In genomic region chr12:67472551-67472950, GRCh38 we compare ENCODE assay signal across 15 cellular contexts.
A peak's percentile ranks its signal among the peaks of the same experiment; 100 is the strongest.
DNase-seq lines count a peak whose midpoint lies in the region; ATAC-seq lines count a peak whose summit lies in the region.
"Had no signal": no experiment of that assay in that cellular context is flagged by ENCODE, and none has a peak within 500 bp of the region (broad histone marks: within the 10 kb centered on the region; RNA-seq: fewer than 3 reads in every experiment).

No MANE protein-coding gene starts in this region.

- peaks cover 6% of the 10 kb centered on the region for H3K9me3 Mint-ChIP-seq in activated naive CD8-positive, alpha-beta T cell treated with anti-CD3 and anti-CD28 coated beads for 36 hours

- peaks cover 2% of the 10 kb centered on the region for H3K36me3 Mint-ChIP-seq in activated naive CD8-positive, alpha-beta T cell treated with anti-CD3 and anti-CD28 coated beads for 36 hours
- H3K36me3 Mint-ChIP-seq: CD14-positive monocyte had no signal

- H3K27me3 Mint-ChIP-seq in activated naive CD8-positive, alpha-beta T cell treated with anti-CD3 and anti-CD28 coated beads for 36 hours = no peaks in the 10 kb centered on the region
- H3K27me3 Mint-ChIP-seq: activated T-cell treated with anti-CD3 and anti-CD28 coated beads, Interleukin-2, amount 50 U/mL, for 24 hours had no signal

- H3K4me3 Mint-ChIP-seq in activated naive CD8-positive, alpha-beta T cell treated with anti-CD3 and anti-CD28 coated beads for 36 hours = no peak overlapping the region
- H3K4me3 Mint-ChIP-seq: activated T-cell treated with anti-CD3 and anti-CD28 coated beads, Interleukin-2, amount 50 U/mL, for 24 hours; CD14-positive monocyte had no signal

- peaks cover 11% of the 10 kb centered on the region for H3K4me1 Mint-ChIP-seq in activated naive CD8-positive, alpha-beta T cell treated with anti-CD3 and anti-CD28 coated beads for 36 hours

- intact Hi-C loops in cardiac septum (cut with DNase I) = no loop called here
- intact Hi-C loops in sciatic nerve (cut with DNase I) = no loop called here

- peak; percentile 1 for DNase-seq in DMS 273 (lab: John Stamatoyannopoulos, UW; ENCODE audit: unreplicated experiment)
- no peak for DNase-seq in DMS 273 treated with DMSO at 0.1 percent for 48 hours (lab: John Stamatoyannopoulos, UW)
- DNase-seq in NCI-H510A (lab: John Stamatoyannopoulos, UW) = peak; percentile 18
- DNase-seq in cardiac septum (ENCODE audit: low spot score) = peak; percentile 80
- DNase-seq in sciatic nerve (ENCODE audit: low spot score) = no peak
- no peak for DNase-seq in activated T-cell treated with anti-CD3 and anti-CD28 coated beads, Interleukin-2, amount 50 U/mL, for 48 hours
- DNase-seq in activated naive CD8-positive, alpha-beta T cell treated with anti-CD3 and anti-CD28 coated beads for 36 hours = no peak
- DNase-seq in GM19238 (ENCODE audit: insufficient read length, low spot score) = no peak
- DNase-seq: activated CD4-positive, alpha-beta T cell treated with anti-CD3 and anti-CD28 coated beads, Interleukin-2, amount 50 U/mL, for 1 hour; activated T-cell treated with anti-CD3 and anti-CD28 coated beads, Interleukin-2, amount 50 U/mL, for 24 hours; central memory CD4-positive, alpha-beta T cell; KBM-7; kidney; mucosa of descending colon had no signal

- ATAC-seq in sciatic nerve = peak; percentile 74
- ATAC-seq: mucosa of descending colon had no signal

- H3K27ac Mint-ChIP-seq in activated naive CD8-positive, alpha-beta T cell treated with anti-CD3 and anti-CD28 coated beads for 36 hours = no peak overlapping the region
- H3K27ac Mint-ChIP-seq: activated T-cell treated with anti-CD3 and anti-CD28 coated beads, Interleukin-2, amount 50 U/mL, for 24 hours; CD14-positive monocyte had no signal

Comparison
In these comparisons a context has a peak if more than half of its experiments do, and no peak if none do; other contexts are left out.
1. DNase-seq: peak in DMS 273 (single experiment), NCI-H510A (single experiment) and cardiac septum (single experiment); none in DMS 273 treated with DMSO at 0.1 percent for 48 hours (single experiment), sciatic nerve (single experiment), activated T-cell treated with anti-CD3 and anti-CD28 coated beads, Interleukin-2, amount 50 U/mL, for 48 hours (0 of 2), activated naive CD8-positive, alpha-beta T cell treated with anti-CD3 and anti-CD28 coated beads for 36 hours (single experiment) and GM19238 (single experiment).